In genomic region chr17:40417609-40418427, GRCh38 we compare ENCODE assay signal across 8 cellular contexts. TPM values are rescaled to one million over a fixed set of nuclear protein-coding genes. Genes with fewer than 3 reads are reported as not detected.
DNase-seq lines count a peak whose midpoint lies in the region; ATAC-seq and TF ChIP-seq lines count a peak whose summit lies in the region.

TOP2A (minus strand) TSS chr17:40417896; CDS start chr17:40417791, 105 bp downstream.

- H3K9me3 ChIP-seq in esophagus (ENCODE audit: control insufficient read depth in 2 of 2, insufficient read depth in 1 of 2, low read depth in 1 of 2, low read length in 1 of 2) (no peaks in the 10 kb centered on the region), mucosa of stomach (ENCODE audit: control insufficient read depth, low read length) (no peaks in the 10 kb centered on the region)

- H3K27ac ChIP-seq in esophagus (ENCODE audit: low read depth in 2 of 2, low read length in 1 of 2): peak within 1 kb of the TSS; percentile 26 to 70

- H3K27me3 ChIP-seq in esophagus (ENCODE audit: control insufficient read depth in 1 of 2, insufficient read depth in 2 of 2, low read length in 2 of 2): no peaks in the 10 kb centered on the region
- no peaks in the 10 kb centered on the region for H3K27me3 ChIP-seq in mucosa of stomach (ENCODE audit: control insufficient read depth, insufficient read depth, low read length)

- WGBS in esophagus, 2 donors: 0 to 1% methylated on average over 49 of the region's 49 CpGs

- DNase-seq in DMS79 (lab: John Stamatoyannopoulos, UW) (peak; percentile 99), KG1 (lab: John Stamatoyannopoulos, UW) (peak; percentile 99)
- peak; percentile 99 for DNase-seq in activated T-cell treated with anti-CD3 and anti-CD28 coated beads, Interleukin-2, amount 50 U/mL, for 1 hour
- peak; percentile 97 for DNase-seq in stimulated activated CD8-positive, alpha-beta memory T cell treated with anti-CD3 and anti-CD28 coated beads, Interleukin-4, amount 100 ng/mL, for 48 hours

- peak; percentile 92 for ATAC-seq in GM21737 (IDR thresholded peaks at IDR 0.05; ENCODE audit: unreplicated experiment)

- H3K4me3 ChIP-seq in esophagus (ENCODE audit: low read depth in 1 of 2, low read length in 2 of 2): peak within 1 kb of the TSS; percentile 62 to 75
- H3K4me3 ChIP-seq in mucosa of stomach (ENCODE audit: low read length): peak within 1 kb of the TSS; percentile 72

- peak within 1 kb of the TSS; percentile 68 for H3K9ac ChIP-seq in mucosa of stomach (ENCODE audit: low read length)

- H3K36me3 ChIP-seq in esophagus (ENCODE audit: control insufficient read depth in 2 of 2, insufficient read depth in 2 of 2, low read length in 1 of 2): no peaks in the 10 kb centered on the region
- H3K36me3 ChIP-seq in mucosa of stomach (ENCODE audit: control insufficient read depth, insufficient read depth, low read length): no peaks in the 10 kb centered on the region

- no peaks in the 10 kb centered on the region for H3K4me1 ChIP-seq in esophagus (ENCODE audit: control insufficient read depth in 2 of 2, insufficient read depth in 2 of 2, low read length in 1 of 2)
- H3K4me1 ChIP-seq in mucosa of stomach (ENCODE audit: control insufficient read depth, insufficient read depth, low read length): peaks cover 8% of the 10 kb centered on the region

TF ChIP-seq in PFSK-1, 5 proteins besides CTCF, POLR2A, EP300 and RAD21:
- peak; percentile 57; the same call in 1 of the 2 replicates for TF ChIP-seq SIN3A (IDR thresholded peaks at IDR 0.05; ENCODE audit: borderline replicate concordance, insufficient read depth, low read length)
- TF ChIP-seq TAF1 (IDR thresholded peaks at IDR 0.05; ENCODE audit: borderline replicate concordance, insufficient read depth, low read length): peak; percentile 69; the same call in 1 of the 2 replicates
- TF ChIP-seq FOXP2 (optimal IDR thresholded peaks at IDR 0.05; ENCODE audit: borderline replicate concordance, extremely low read depth, extremely low read length, insufficient read depth): no peak
- TF ChIP-seq REST (IDR thresholded peaks at IDR 0.05; ENCODE audit: insufficient read depth in 1 of 2, low read depth in 2 of 2, low read length in 2 of 2): no peak
- peak; percentile 83 for TF ChIP-seq POLR2AphosphoS5 (IDR thresholded peaks at IDR 0.05; ENCODE audit: low read depth, low read length)

RNA-seq across cellular contexts. Expression of gene TOP2A, which starts in this region (rescaled TPM):
- 43.1 TPM for polyA plus RNA-seq in PFSK-1 (2012; ENCODE audit: insufficient read length, low read depth)
- 10 to 100 TPM; 18.0 to 56.0 TPM for polyA plus RNA-seq in esophagus

Comparison
In these comparisons a context has a peak if more than half of its experiments do, and no peak if none do; other contexts are left out.
1. Peak in every context shown above with its lines: DNase-seq, ATAC-seq, H3K4me3 ChIP-seq and H3K27ac ChIP-seq.